ENCODE assay signal across 1 cellular context in the genomic region with DNA sequence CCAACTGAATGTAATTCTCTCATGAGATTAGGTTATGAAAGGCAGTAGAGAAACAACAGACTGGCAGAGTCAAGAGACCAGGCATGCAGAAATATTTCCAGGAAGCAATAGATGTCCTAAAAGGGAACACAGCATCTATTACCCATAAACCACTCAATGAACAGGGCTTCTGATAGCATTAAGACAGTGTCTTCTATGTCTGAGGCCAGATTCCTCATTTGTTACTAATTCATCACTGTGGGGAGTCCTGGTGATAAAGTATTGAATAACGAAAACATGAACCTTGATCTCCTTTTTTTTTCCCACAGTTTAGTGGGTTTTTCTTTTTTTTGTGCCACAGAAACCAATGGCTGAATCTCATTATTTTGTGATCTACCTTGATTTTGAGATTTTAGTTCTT.
TF ChIP-seq lines count a peak whose summit lies in the region.

No MANE protein-coding gene starts in this region.

TF ChIP-seq in HepG2, 621 proteins besides CTCF, POLR2A, EP300 and RAD21:
- TF ChIP-seq ATRX (CRISPR knock-in tag; IDR thresholded peaks at IDR 0.05; ENCODE audit: borderline replicate concordance) = no peak
- TF ChIP-seq TCF7L2 (IDR thresholded peaks at IDR 0.05; ENCODE audit: low read depth, low read length) = no peak
- no peak for TF ChIP-seq ZNF572 (CRISPR knock-in tag; IDR thresholded peaks at IDR 0.05)
- TF ChIP-seq, protein P1, sequence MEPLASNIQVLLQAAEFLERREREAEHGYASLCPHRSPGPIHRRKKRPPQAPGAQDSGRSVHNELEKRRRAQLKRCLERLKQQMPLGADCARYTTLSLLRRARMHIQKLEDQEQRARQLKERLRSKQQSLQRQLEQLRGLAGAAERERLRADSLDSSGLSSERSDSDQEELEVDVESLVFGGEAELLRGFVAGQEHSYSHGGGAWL (CRISPR knock-in tag; IDR thresholded peaks at IDR 0.05) = no peak
- TF ChIP-seq, protein P2, sequence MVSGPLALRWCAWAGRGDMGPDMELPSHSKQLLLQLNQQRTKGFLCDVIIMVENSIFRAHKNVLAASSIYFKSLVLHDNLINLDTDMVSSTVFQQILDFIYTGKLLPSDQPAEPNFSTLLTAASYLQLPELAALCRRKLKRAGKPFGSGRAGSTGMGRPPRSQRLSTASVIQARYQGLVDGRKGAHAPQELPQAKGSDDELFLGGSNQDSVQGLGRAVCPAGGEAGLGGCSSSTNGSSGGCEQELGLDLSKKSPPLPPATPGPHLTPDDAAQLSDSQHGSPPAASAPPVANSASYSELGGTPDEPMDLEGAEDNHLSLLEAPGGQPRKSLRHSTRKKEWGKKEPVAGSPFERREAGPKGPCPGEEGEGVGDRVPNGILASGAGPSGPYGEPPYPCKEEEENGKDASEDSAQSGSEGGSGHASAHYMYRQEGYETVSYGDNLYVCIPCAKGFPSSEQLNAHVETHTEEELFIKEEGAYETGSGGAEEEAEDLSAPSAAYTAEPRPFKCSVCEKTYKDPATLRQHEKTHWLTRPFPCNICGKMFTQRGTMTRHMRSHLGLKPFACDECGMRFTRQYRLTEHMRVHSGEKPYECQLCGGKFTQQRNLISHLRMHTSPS (CRISPR knock-in tag; IDR thresholded peaks at IDR 0.05; ENCODE audit: low read depth) = no peak
- TF ChIP-seq ZSCAN30 (CRISPR knock-in tag; IDR thresholded peaks at IDR 0.05) = no peak
- TF ChIP-seq RARG (CRISPR knock-in tag; IDR thresholded peaks at IDR 0.05; ENCODE audit: low read depth) = no peak
- no peak for TF ChIP-seq NAIF1 (CRISPR knock-in tag; IDR thresholded peaks at IDR 0.05; ENCODE audit: borderline replicate concordance)
- no peak for TF ChIP-seq AHDC1 (CRISPR knock-in tag; IDR thresholded peaks at IDR 0.05; ENCODE audit: borderline replicate concordance)
- no peak for TF ChIP-seq ZNF784 (CRISPR knock-in tag; IDR thresholded peaks at IDR 0.05; ENCODE audit: borderline replicate concordance)
- no peak for TF ChIP-seq ZNF7 (CRISPR knock-in tag; IDR thresholded peaks at IDR 0.05)
- TF ChIP-seq TRIM24 (CRISPR knock-in tag; IDR thresholded peaks at IDR 0.05) = no peak
- TF ChIP-seq ZNF432 (CRISPR knock-in tag; IDR thresholded peaks at IDR 0.05; ENCODE audit: borderline replicate concordance) = no peak
- TF ChIP-seq U2AF2 (IDR thresholded peaks at IDR 0.05; ENCODE audit: low read depth, low read length) = no peak
- TF ChIP-seq ZNF331 (CRISPR knock-in tag; IDR thresholded peaks at IDR 0.05) = no peak
